Comparison of ENCODE assay signal across 14 cellular contexts in genomic region chr1:235298772-235299513, GRCh38. TPM values are rescaled to one million over a fixed set of nuclear protein-coding genes. Genes with fewer than 3 reads are reported as not detected.
DNase-seq lines count a peak whose midpoint lies in the region; ATAC-seq and TF ChIP-seq lines count a peak whose summit lies in the region.
"Had no signal": no experiment of that assay in that cellular context is flagged by ENCODE, and none has a peak within 500 bp of the region (broad histone marks: within the 10 kb centered on the region; RNA-seq: fewer than 3 reads in every experiment).

No MANE protein-coding gene starts in this region.

- no peaks in the 10 kb centered on the region for H3K9me3 ChIP-seq in stomach
- H3K9me3 ChIP-seq: esophagus muscularis mucosa had no signal

- 30 to 47% (median 44%) methylated on average over 10 of the region's 10 CpGs for WGBS in stomach, 5 donors

- no peaks in the 10 kb centered on the region for H3K36me3 ChIP-seq in stomach
- H3K36me3 ChIP-seq: esophagus muscularis mucosa had no signal

- peak overlapping the region; percentile 51 for H3K4me3 Mint-ChIP-seq in activated naive CD4-positive, alpha-beta T cell treated with anti-CD3 and anti-CD28 coated beads, Interleukin-2, amount 50 U/mL, for 24 hours
- peak overlapping the region; percentile 47 to 68 for H3K4me3 Mint-ChIP-seq in effector memory CD8-positive, alpha-beta T cell
- H3K4me3 Mint-ChIP-seq: dendritic cell treated with granulocyte-macrophage colony-stimulating factor and Interleukin-4, amounts not matched to agents 40 ng/mL and 50 ng/mL, for 4 days had no signal

- TF ChIP-seq CTCF in stomach (IDR thresholded peaks at IDR 0.05), result no peak

- no peaks in the 10 kb centered on the region for H3K36me3 Mint-ChIP-seq in activated naive CD4-positive, alpha-beta T cell treated with anti-CD3 and anti-CD28 coated beads, Interleukin-2, amount 50 U/mL, for 24 hours
- H3K36me3 Mint-ChIP-seq in effector memory CD8-positive, alpha-beta T cell (ENCODE audit: insufficient read depth), result peaks cover 57% of the 10 kb centered on the region

- H3K9me3 Mint-ChIP-seq in activated naive CD4-positive, alpha-beta T cell treated with anti-CD3 and anti-CD28 coated beads, Interleukin-2, amount 50 U/mL, for 24 hours, result no peaks in the 10 kb centered on the region
- no peaks in the 10 kb centered on the region for H3K9me3 Mint-ChIP-seq in effector memory CD8-positive, alpha-beta T cell
- H3K9me3 Mint-ChIP-seq: dendritic cell treated with granulocyte-macrophage colony-stimulating factor and Interleukin-4, amounts not matched to agents 40 ng/mL and 50 ng/mL, for 4 days had no signal

- H3K27me3 ChIP-seq in stomach, result no peaks in the 10 kb centered on the region
- H3K27me3 ChIP-seq: esophagus muscularis mucosa had no signal

- no peaks in the 10 kb centered on the region for H3K27me3 Mint-ChIP-seq in activated naive CD4-positive, alpha-beta T cell treated with anti-CD3 and anti-CD28 coated beads, Interleukin-2, amount 50 U/mL, for 24 hours
- H3K27me3 Mint-ChIP-seq in effector memory CD8-positive, alpha-beta T cell, result no peaks in the 10 kb centered on the region
- H3K27me3 Mint-ChIP-seq: dendritic cell treated with granulocyte-macrophage colony-stimulating factor and Interleukin-4, amounts not matched to agents 40 ng/mL and 50 ng/mL, for 4 days had no signal

- no peak for TF ChIP-seq EP300 in stomach (IDR thresholded peaks at IDR 0.05)

- intact Hi-C loops in stomach (cut with DNase I; ENCODE audit: low total_unique reads), result no loop called here

- no peak overlapping the region for H3K4me3 ChIP-seq in stomach
- H3K4me3 ChIP-seq: esophagus muscularis mucosa, PC-9 had no signal

- no peak for ATAC-seq in effector memory CD8-positive, alpha-beta T cell (replicated peaks)
- ATAC-seq in GM19023 (IDR thresholded peaks at IDR 0.05; ENCODE audit: unreplicated experiment), result no peak
- ATAC-seq in HG02938 (IDR thresholded peaks at IDR 0.05; ENCODE audit: unreplicated experiment), result no peak

- peak overlapping the region; percentile 91 for H3K27ac Mint-ChIP-seq in activated naive CD4-positive, alpha-beta T cell treated with anti-CD3 and anti-CD28 coated beads, Interleukin-2, amount 50 U/mL, for 24 hours
- peak overlapping the region; percentile 51 to 89 for H3K27ac Mint-ChIP-seq in effector memory CD8-positive, alpha-beta T cell
- H3K27ac Mint-ChIP-seq: dendritic cell treated with granulocyte-macrophage colony-stimulating factor and Interleukin-4, amounts not matched to agents 40 ng/mL and 50 ng/mL, for 4 days had no signal

- no peak for TF ChIP-seq POLR2A in stomach (IDR thresholded peaks at IDR 0.05)

- peak overlapping the region in 3 of 5 donors; percentile 4 to 38 (median 8) for H3K27ac ChIP-seq in stomach
- H3K27ac ChIP-seq: esophagus muscularis mucosa, PC-9 had no signal

- no peak for DNase-seq in activated naive CD4-positive, alpha-beta T cell treated with anti-CD3 and anti-CD28 coated beads, Interleukin-2, amount 50 U/mL, for 16 hours
- peak; percentile 7 for DNase-seq in M059J (ENCODE audit: low read depth)
- DNase-seq in effector memory CD8-positive, alpha-beta T cell, result no peak
- no peak for DNase-seq in stomach
- no peak for DNase-seq in NCI-H2081 treated with DMSO at 0.1 percent for 48 hours (lab: John Stamatoyannopoulos, UW)
- DNase-seq: HCEC 1CT, kidney, NCI-H1436 treated with DMSO at 0.1 percent for 48 hours, PC-9 had no signal

- peaks cover 35 to 97% (median 71%) of the 10 kb centered on the region in 4 donors for H3K4me1 ChIP-seq in stomach

- peaks cover 70% of the 10 kb centered on the region for H3K4me1 Mint-ChIP-seq in activated naive CD4-positive, alpha-beta T cell treated with anti-CD3 and anti-CD28 coated beads, Interleukin-2, amount 50 U/mL, for 24 hours
- peaks cover 33 to 48% of the 10 kb centered on the region in 2 donors for H3K4me1 Mint-ChIP-seq in effector memory CD8-positive, alpha-beta T cell (ENCODE audit: low read depth in 2 of 2)

RNA-seq across cellular contexts. Expression of gene ARID4B, which starts 29.0 kb away (rescaled TPM):
- total RNA-seq in M059J (2014; rRNA removed; shearing (Covaris generic)), result 12.8 and 17.0 TPM in 2 replicates
- total RNA-seq in stomach, result 100 to 1,000 TPM in 1 of 5 donors, 10 to 100 TPM in 4; 23.7 to 102 (median 52.0) TPM
- polyA plus RNA-seq in stomach, result 1 to 10 TPM; 9.5 to 9.6 (median 9.5) TPM

RNA-seq across cellular contexts. Expression of gene GGPS1, which starts 29.4 kb away (rescaled TPM):
- total RNA-seq in M059J (2014; rRNA removed; shearing (Covaris generic)), result 30.7 and 42.8 TPM in 2 replicates
- 10 to 100 TPM in 3 of 5 donors, 1 to 10 TPM in 2; 7.0 to 21.8 (median 10.7) TPM for total RNA-seq in stomach
- 10 to 100 TPM; 21.5 to 37.6 (median 23.2) TPM for polyA plus RNA-seq in stomach
